14 cellular contexts compared by ENCODE assay signal in the genomic region with DNA sequence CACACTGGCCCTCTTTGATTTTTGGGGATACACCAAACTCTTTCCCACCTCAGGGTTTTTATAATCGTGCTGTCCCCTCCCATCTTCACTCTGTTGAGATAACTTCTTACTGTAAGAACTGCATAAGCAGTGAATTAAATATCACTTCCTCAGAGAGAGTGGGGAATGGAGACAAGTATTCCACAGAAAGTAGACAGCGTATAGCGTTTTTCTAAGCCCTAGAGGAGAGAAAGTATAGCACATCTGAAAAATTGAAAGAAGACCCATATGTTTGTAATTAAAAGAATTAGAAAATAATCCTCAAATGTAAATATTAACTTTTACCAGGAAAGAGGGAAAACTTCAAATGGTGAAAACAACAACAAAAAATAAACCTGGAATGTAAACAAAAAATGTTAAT.
DNase-seq lines count a peak whose midpoint lies in the region; ATAC-seq and TF ChIP-seq lines count a peak whose summit lies in the region.
"Had no signal": no experiment of that assay in that cellular context is flagged by ENCODE, and none has a peak within 500 bp of the region (broad histone marks: within the 10 kb centered on the region; RNA-seq: fewer than 3 reads in every experiment).

No MANE protein-coding gene starts in this region.

- H3K9me3 ChIP-seq in SK-N-SH = no peaks in the 10 kb centered on the region
- H3K9me3 ChIP-seq in endodermal cell (ENCODE audit: control insufficient read depth, low read length) = no peaks in the 10 kb centered on the region
- H3K9me3 ChIP-seq in osteoblast (ENCODE audit: low read depth, low read length) = no peaks in the 10 kb centered on the region
- H3K9me3 ChIP-seq in MG63 = no peaks in the 10 kb centered on the region
- no peaks in the 10 kb centered on the region for H3K9me3 ChIP-seq in mesenchymal stem cell (ENCODE audit: control insufficient read depth, low read length)

- peaks cover 57% of the 10 kb centered on the region for H3K36me3 Mint-ChIP-seq in endodermal cell (ENCODE audit: low read depth)

- H3K27ac Mint-ChIP-seq in endodermal cell = no peak overlapping the region
- H3K27ac Mint-ChIP-seq: CD4-positive, alpha-beta T cell had no signal

- no peaks in the 10 kb centered on the region for H3K9me3 Mint-ChIP-seq in endodermal cell
- H3K9me3 Mint-ChIP-seq: CD4-positive, alpha-beta T cell had no signal

- H3K27me3 ChIP-seq in SK-N-SH (ENCODE audit: insufficient read depth) (no peaks in the 10 kb centered on the region), endodermal cell (ENCODE audit: control insufficient read depth, insufficient read depth, low read length, poor library complexity, severe bottlenecking) (no peaks in the 10 kb centered on the region), osteoblast (ENCODE audit: insufficient read depth, low read length) (no peaks in the 10 kb centered on the region), MG63 (no peaks in the 10 kb centered on the region), mesenchymal stem cell (ENCODE audit: control insufficient read depth in 1 of 2, insufficient read depth in 1 of 2, low read length in 2 of 2) (no peaks in the 10 kb centered on the region)

- H3K14ac ChIP-seq in mesenchymal stem cell (ENCODE audit: low read length in 2 of 2) = no peak overlapping the region

- no peaks in the 10 kb centered on the region for H3K79me1 ChIP-seq in mesenchymal stem cell (replicated peaks; ENCODE audit: low read length, poor library complexity, severe bottlenecking)

- H3K79me2 ChIP-seq in SK-N-SH (ENCODE audit: insufficient read depth) = no peaks in the 10 kb centered on the region
- no peaks in the 10 kb centered on the region for H3K79me2 ChIP-seq in osteoblast (ENCODE audit: insufficient read depth, low read length)

- H3K9ac ChIP-seq in SK-N-SH (no peak overlapping the region), endodermal cell (ENCODE audit: extremely low read depth, low read length, poor library complexity, severe bottlenecking) (no peak overlapping the region), mesenchymal stem cell (ENCODE audit: low read length) (no peak overlapping the region)

- H3F3A ChIP-seq in SK-N-SH (replicated peaks; ENCODE audit: insufficient read depth) = peaks cover 4% of the 10 kb centered on the region

- no peak overlapping the region for H3K23ac ChIP-seq in mesenchymal stem cell (ENCODE audit: low read length in 2 of 2)

- WGBS in SK-N-SH (ENCODE audit: low lambda C conversion rate) = 97% methylated on average over 3 of the region's 3 CpGs
- WGBS in endodermal cell (ENCODE audit: insufficient coverage in 1 of 2, insufficient read length in 1 of 2), 2 experiments = 86 to 100% methylated on average over 1 to 3 of the region's 3 CpGs
- WGBS in mesenchymal stem cell = no CpG with 5 or more reads among the region's 3 CpGs

- ATAC-seq in SK-N-SH treated with all-trans-retinoic acid at 6 μM for 48 hours = no peak

- no peaks in the 10 kb centered on the region for H3K4me1 Mint-ChIP-seq in endodermal cell

- H3K9me2 ChIP-seq in SK-N-SH = no peaks in the 10 kb centered on the region; the same call in 1 of the 2 replicates

- H2BK12ac ChIP-seq in mesenchymal stem cell (ENCODE audit: low read length in 2 of 2) = no peak overlapping the region

- no peak overlapping the region for H2BK5ac ChIP-seq in mesenchymal stem cell (ENCODE audit: low read depth, low read length, poor library complexity, severe bottlenecking)

- TF ChIP-seq RAD21 in SK-N-SH (IDR thresholded peaks at IDR 0.05; ENCODE audit: low read length) = no peak

- no peak overlapping the region for H3K4me2 ChIP-seq in SK-N-SH
- no peak overlapping the region for H3K4me2 ChIP-seq in osteoblast (ENCODE audit: insufficient read depth, low read length)
- H3K4me2 ChIP-seq in mesenchymal stem cell (ENCODE audit: low read length, poor library complexity, severe bottlenecking) = no peak overlapping the region

- no peak for DNase-seq in SK-N-SH
- no peak for DNase-seq in endodermal cell
- DNase-seq in osteoblast (ENCODE audit: insufficient read length, low spot score, missing footprints) = no peak
- no peak for DNase-seq in MG63
- no peak for DNase-seq in mesenchymal stem cell
- no peak for DNase-seq in SK-N-DZ (ENCODE audit: low spot score)
- DNase-seq: C1 segment of cervical spinal cord; Calu3; CD4-positive, alpha-beta T cell; DMS 273 treated with DMSO at 0.1 percent for 48 hours; HCEC 1CT had no signal

- no peak overlapping the region for H2AFZ ChIP-seq in SK-N-SH (ENCODE audit: low read depth)
- no peak overlapping the region for H2AFZ ChIP-seq in osteoblast (ENCODE audit: low read length)
- no peak overlapping the region for H2AFZ ChIP-seq in mesenchymal stem cell (ENCODE audit: low read depth, low read length)

- no peaks in the 10 kb centered on the region for H3K27me3 Mint-ChIP-seq in endodermal cell (ENCODE audit: insufficient read depth)
- H3K27me3 Mint-ChIP-seq: CD4-positive, alpha-beta T cell had no signal

- no peak overlapping the region for H2AK5ac ChIP-seq in mesenchymal stem cell (ENCODE audit: low read length, severe bottlenecking)

- CTCF ChIA-PET in SK-N-SH (lab: Yijun Ruan, JAX) = interaction anchor here (0.7 to 9.2 kb wide), 3 partner anchors 11 to 65 kb away, joined by 3 to 86 read pairs (median 3); no protein-coding TSS in a partner anchor

- H3K4me3 ChIP-seq in SK-N-SH (ENCODE audit: low read depth in 2 of 2, low read length in 1 of 2) (no peak overlapping the region), endodermal cell (ENCODE audit: low read length) (no peak overlapping the region), osteoblast (ENCODE audit: insufficient read depth, low read length) (no peak overlapping the region), MG63 (no peak overlapping the region), mesenchymal stem cell (ENCODE audit: insufficient read depth in 1 of 2, low read depth in 1 of 2, low read length in 2 of 2) (no peak overlapping the region)

- H3K36me3 ChIP-seq in SK-N-SH (replicated peaks in 1 of 2; ENCODE audit: control insufficient read depth in 1 of 2, insufficient read depth in 2 of 2, low read length in 1 of 2) (peaks cover 75 to 84% of the 10 kb centered on the region in 2 experiments), endodermal cell (ENCODE audit: control insufficient read depth, insufficient read depth, low read length) (peaks cover 85% of the 10 kb centered on the region), osteoblast (ENCODE audit: insufficient read depth, low read length) (peaks cover 38% of the 10 kb centered on the region), MG63 (peaks cover 71% of the 10 kb centered on the region), mesenchymal stem cell (ENCODE audit: control insufficient read depth in 1 of 2, insufficient read depth in 2 of 2, low read depth in 1 of 2, low read length in 2 of 2) (peaks cover 7 to 97% of the 10 kb centered on the region in 2 experiments)

- POLR2A ChIA-PET in SK-N-SH (lab: Yijun Ruan, JAX) = no interaction called here

- no peak overlapping the region for H3K18ac ChIP-seq in mesenchymal stem cell (ENCODE audit: low read depth in 1 of 2, low read length in 2 of 2)

- H2BK120ac ChIP-seq in mesenchymal stem cell (ENCODE audit: low read depth, low read length) = no peak overlapping the region

- TF ChIP-seq CTCF in SK-N-SH (IDR thresholded peaks at IDR 0.05) = peak; percentile 26; the same call in 1 of the 2 replicates
- TF ChIP-seq CTCF in endodermal cell (conservative IDR thresholded peaks at IDR 0.05) = peak; percentile 36
- TF ChIP-seq CTCF in osteoblast (IDR thresholded peaks at IDR 0.05; ENCODE audit: extremely low read depth, low read depth, low read length) = peak; percentile 10

- no peak overlapping the region for H3K4ac ChIP-seq in mesenchymal stem cell (ENCODE audit: low read depth in 1 of 2, low read length in 2 of 2)

- no peak overlapping the region for H3K27ac ChIP-seq in SK-N-SH (ENCODE audit: low read depth in 2 of 2, low read length in 1 of 2)
- H3K27ac ChIP-seq in endodermal cell (ENCODE audit: low read depth, low read length) = no peak overlapping the region
- H3K27ac ChIP-seq in osteoblast (ENCODE audit: low read depth, low read length) = no peak overlapping the region
- no peak overlapping the region for H3K27ac ChIP-seq in mesenchymal stem cell (ENCODE audit: low read length, poor library complexity, severe bottlenecking)
- H3K27ac ChIP-seq: 22Rv1, HL-60 had no signal

- no peaks in the 10 kb centered on the region for H4K20me1 ChIP-seq in SK-N-SH (ENCODE audit: insufficient read depth)
- no peaks in the 10 kb centered on the region for H4K20me1 ChIP-seq in osteoblast (ENCODE audit: insufficient read depth, low read length)

- H4K8ac ChIP-seq in mesenchymal stem cell (ENCODE audit: low read length) = no peak overlapping the region

- no peak for TF ChIP-seq EP300 in SK-N-SH (IDR thresholded peaks at IDR 0.05; ENCODE audit: borderline replicate concordance in 1 of 2, low read depth in 1 of 2, low read length in 1 of 2)

- H3K4me3 Mint-ChIP-seq in endodermal cell = no peak overlapping the region
- H3K4me3 Mint-ChIP-seq: CD4-positive, alpha-beta T cell had no signal

- no peaks in the 10 kb centered on the region for H3K4me1 ChIP-seq in SK-N-SH (ENCODE audit: control insufficient read depth in 1 of 2, insufficient read depth in 2 of 2, low read depth in 1 of 2, low read length in 1 of 2)
- H3K4me1 ChIP-seq in endodermal cell (ENCODE audit: control insufficient read depth, insufficient read depth, low read length) = no peaks in the 10 kb centered on the region
- no peaks in the 10 kb centered on the region for H3K4me1 ChIP-seq in osteoblast (ENCODE audit: insufficient read depth, low read length)
- no peaks in the 10 kb centered on the region for H3K4me1 ChIP-seq in mesenchymal stem cell (ENCODE audit: control insufficient read depth, insufficient read depth, low read depth, low read length)

- H2BK15ac ChIP-seq in mesenchymal stem cell (ENCODE audit: low read depth, poor library complexity, severe bottlenecking) = no peak overlapping the region

- H4K91ac ChIP-seq in mesenchymal stem cell (ENCODE audit: low read length) = no peak overlapping the region

TF ChIP-seq in SK-N-SH, 30 proteins besides CTCF, POLR2A, EP300 and RAD21 (continues in another document):
- TF ChIP-seq MEF2A (IDR thresholded peaks at IDR 0.05; ENCODE audit: borderline replicate concordance, low read depth) (no peak), RXRA (IDR thresholded peaks at IDR 0.05; ENCODE audit: borderline replicate concordance, low read depth) (no peak)

TF ChIP-seq in SK-N-SH treated with all-trans-retinoic acid at 6 μM for 48 hours, 23 proteins besides CTCF, POLR2A, EP300 and RAD21 (continues in another document):
- TF ChIP-seq ESRRG (CRISPR knock-in tag; IDR thresholded peaks at IDR 0.05) = no peak
- no peak for TF ChIP-seq ARNTL (CRISPR knock-in tag; IDR thresholded peaks at IDR 0.05; ENCODE audit: borderline replicate concordance, low read depth)
